In genomic region chr5:80068775-80069174, GRCh38 we compare ENCODE assay signal across 20 cellular contexts.
"Had no signal": no experiment of that assay in that cellular context is flagged by ENCODE, and none has a peak within 500 bp of the region (broad histone marks: within the 10 kb centered on the region; RNA-seq: fewer than 3 reads in every experiment).

No MANE protein-coding gene starts in this region.

- DNase-seq: effector memory CD8-positive, alpha-beta T cell; glutamatergic neuron; islet precursor cell; lower lobe of right lung; mesendoderm; naive B cell; stimulated activated CD4-positive, alpha-beta T cell treated with anti-CD3 and anti-CD28 coated beads, Interleukin-4, amount 100 ng/mL, for 1 hour; stimulated activated CD8-positive, alpha-beta memory T cell treated with anti-CD3 and anti-CD28 coated beads, Interleukin-4, amount 100 ng/mL, for 48 hours; stimulated activated naive CD8-positive, alpha-beta T cell treated with anti-CD3 and anti-CD28 coated beads, Interleukin-15, Interleukin-2, amounts not matched to agents 100 U/mL and 50 U/mL, for 24 hours; thyroid gland had no signal

- H3K9me3 Mint-ChIP-seq: central memory CD8-positive, alpha-beta T cell; effector memory CD8-positive, alpha-beta T cell; naive B cell; nephron; stimulated activated effector memory CD8-positive, alpha-beta T cell treated with anti-CD3 and anti-CD28 coated beads, Interleukin-12 subunit alpha, Interleukin-12 subunit beta, amount 100 ng/mL, for 72 hours had no signal

- H3K36me3 Mint-ChIP-seq: naive B cell; stimulated activated effector memory CD8-positive, alpha-beta T cell treated with anti-CD3 and anti-CD28 coated beads, Interleukin-12 subunit alpha, Interleukin-12 subunit beta, amount 100 ng/mL, for 72 hours had no signal

- H3K4me1 ChIP-seq: lower lobe of right lung, suprapubic skin had no signal

- H3K9me3 ChIP-seq: esophagus muscularis mucosa, gastroesophageal sphincter, lower lobe of right lung, suprapubic skin, thyroid gland, upper lobe of left lung had no signal

- H3K4me3 Mint-ChIP-seq: central memory CD8-positive, alpha-beta T cell; effector memory CD8-positive, alpha-beta T cell; naive B cell; nephron; stimulated activated effector memory CD8-positive, alpha-beta T cell treated with anti-CD3 and anti-CD28 coated beads, Interleukin-12 subunit alpha, Interleukin-12 subunit beta, amount 100 ng/mL, for 72 hours had no signal

- H3K27ac ChIP-seq: epithelial cell of prostate, lower lobe of right lung, suprapubic skin, thyroid gland had no signal

- ATAC-seq: effector memory CD8-positive, alpha-beta T cell; left lobe of liver; lower lobe of right lung; stimulated activated effector memory CD8-positive, alpha-beta T cell treated with anti-CD3 and anti-CD28 coated beads, Interleukin-12 subunit alpha, Interleukin-12 subunit beta, amount 100 ng/mL, for 72 hours; stimulated activated naive CD8-positive, alpha-beta T cell treated with anti-CD3 and anti-CD28 coated beads, Interleukin-15, Interleukin-2, amounts not matched to agents 100 U/mL and 50 U/mL, for 24 hours had no signal

- H3K27ac Mint-ChIP-seq: effector memory CD8-positive, alpha-beta T cell; naive B cell had no signal

- H3K27me3 Mint-ChIP-seq: central memory CD8-positive, alpha-beta T cell; effector memory CD8-positive, alpha-beta T cell; naive B cell had no signal

- H3K4me3 ChIP-seq: esophagus muscularis mucosa, gastroesophageal sphincter, lower lobe of right lung, smooth muscle cell, suprapubic skin, thyroid gland, upper lobe of left lung had no signal

- H3K36me3 ChIP-seq: gastroesophageal sphincter, lower lobe of right lung, suprapubic skin, thyroid gland, upper lobe of left lung had no signal

- H3K4me1 Mint-ChIP-seq: central memory CD8-positive, alpha-beta T cell had no signal

- H3K27me3 ChIP-seq: esophagus muscularis mucosa, gastroesophageal sphincter, suprapubic skin, thyroid gland, upper lobe of left lung had no signal
